8 cellular contexts compared by ENCODE assay signal in genomic region chr7:4883352-4884144, GRCh38. TPM values are rescaled to one million over a fixed set of nuclear protein-coding genes. Genes with fewer than 3 reads are reported as not detected.
A peak's percentile ranks its signal among the peaks of the same experiment; 100 is the strongest.
DNase-seq lines count a peak whose midpoint lies in the region; ATAC-seq and TF ChIP-seq lines count a peak whose summit lies in the region.

Gene RADIL, minus strand, starts transcription at chr7:4883716. Its CDS starts 5,577 bp downstream, at chr7:4878139.

- H3K27ac ChIP-seq in adrenal gland, result peak within 1 kb of the TSS in 2 of 5 donors; percentile 68 to 69
- H3K27ac ChIP-seq in heart right ventricle, result peak within 1 kb of the TSS; percentile 70 to 90 (median 82)

- H3K4me3 Mint-ChIP-seq in type B pancreatic cell, result peak within 1 kb of the TSS; percentile 92

- ATAC-seq in GM21723 (IDR thresholded peaks at IDR 0.05; ENCODE audit: unreplicated experiment), result peak; percentile 75
- peak; percentile 90 to 97 (median 94) for ATAC-seq in heart right ventricle

- H3K27ac Mint-ChIP-seq in type B pancreatic cell, result peak within 1 kb of the TSS; percentile 82

- 0 to 25% (median 4%) methylated on average over 8 to 75 of the region's 75 CpGs for WGBS in adrenal gland, 4 donors
- 4% methylated on average over 67 to 75 of the region's 75 CpGs for WGBS in heart right ventricle, 2 donors

- H3K9me3 Mint-ChIP-seq in type B pancreatic cell, result no peaks in the 10 kb centered on the region

- peak; percentile 79 for DNase-seq in COR-L47 (lab: John Stamatoyannopoulos, UW)
- peak; percentile 91 for DNase-seq in NCI-H1048 (lab: John Stamatoyannopoulos, UW)
- DNase-seq in T-helper 1 cell, result peak; percentile 68 to 84 (median 78)
- peak; percentile 70 to 94 (median 81) for DNase-seq in adrenal gland
- DNase-seq in heart right ventricle, result peak; percentile 94 to 95
- peak; percentile 98 for DNase-seq in posterior vena cava (ENCODE audit: low spot score)
- DNase-seq in type B pancreatic cell (ENCODE audit: extremely low spot score, unreplicated experiment), result peak; percentile 95

- no peak for TF ChIP-seq POLR2A in adrenal gland (IDR thresholded peaks at IDR 0.05)

- peaks cover 22% of the 10 kb centered on the region for H3K4me1 Mint-ChIP-seq in type B pancreatic cell (ENCODE audit: unreplicated experiment)

- H3K27me3 ChIP-seq in adrenal gland (peaks cover 8% of the 10 kb centered on the region), heart right ventricle (peaks cover 0 to 27% (median 0%) of the 10 kb centered on the region in 7 donors)

- H3K4me3 ChIP-seq in adrenal gland (peak within 1 kb of the TSS in 2 of 4 donors; percentile 15 to 51), heart right ventricle (peak within 1 kb of the TSS; percentile 61 to 77 (median 69))

- intact Hi-C loops in adrenal gland (cut with DNase I) (no loop called here), heart right ventricle (cut with DNase I) (loop anchor here in 6 of 10 donors (1.0 to 5.0 kb wide), 7 partner anchors 51 to 86 kb away; no protein-coding TSS in a partner anchor), posterior vena cava (cut with DNase I) (no loop called here)

- TF ChIP-seq CTCF in adrenal gland (IDR thresholded peaks at IDR 0.05) (peak in 4 of 6 experiments; percentile 35 to 70 (median 62)), heart right ventricle (IDR thresholded peaks at IDR 0.05) (peak; percentile 74 to 98 (median 95)), type B pancreatic cell (conservative IDR thresholded peaks at IDR 0.05) (peak; percentile 98)

- H3K36me3 Mint-ChIP-seq in type B pancreatic cell, result no peaks in the 10 kb centered on the region

- H3K9me3 ChIP-seq in adrenal gland (replicated peaks in 1 of 3), result no peaks in the 10 kb centered on the region
- H3K9me3 ChIP-seq in heart right ventricle, result no peaks in the 10 kb centered on the region

- H3K36me3 ChIP-seq in adrenal gland (replicated peaks in 1 of 2), result no peaks in the 10 kb centered on the region
- no peaks in the 10 kb centered on the region for H3K36me3 ChIP-seq in heart right ventricle

- H3K4me1 ChIP-seq in adrenal gland (replicated peaks in 1 of 2) (peaks cover 0 to 8% of the 10 kb centered on the region in 2 donors), heart right ventricle (peaks cover 3 to 41% (median 14%) of the 10 kb centered on the region in 9 donors)

- H3K27me3 Mint-ChIP-seq in type B pancreatic cell, result peaks cover 13% of the 10 kb centered on the region

RNA-seq across cellular contexts. Expression of gene RADIL, which starts in this region (rescaled TPM):
- 1 to 10 TPM in 6 of 8 donors, under 1 TPM in 2; 0.55 to 7.8 (median 1.4) TPM for total RNA-seq in adrenal gland
- 1 to 10 TPM in 2 of 3 donors, under 1 TPM in 1; 0.16 to 5.2 (median 2.8) TPM for polyA plus RNA-seq in adrenal gland
- 1 to 10 TPM; 1.2 to 6.6 (median 3.8) TPM for total RNA-seq in heart right ventricle
- 1 to 10 TPM; 2.4 to 5.0 TPM for polyA plus RNA-seq in heart right ventricle
- total RNA-seq in posterior vena cava, result 1 to 10 TPM; 4.3 to 5.0 TPM
- total RNA-seq in type B pancreatic cell (ENCODE audit: low replicate concordance), result 0.93 and 11.8 TPM in 2 replicates

Comparison
In these comparisons a context has a peak if more than half of its experiments do, and no peak if none do; other contexts are left out.
1. intact Hi-C loops: an anchor here in heart right ventricle (1.0 to 5.0 kb wide); none called in adrenal gland and posterior vena cava.